In genomic region chr11:19868281-19868821, GRCh38 we compare ENCODE assay signal across 12 cellular contexts.
A peak's percentile ranks its signal among the peaks of the same experiment; 100 is the strongest.
DNase-seq lines count a peak whose midpoint lies in the region; ATAC-seq, FAIRE-seq and TF ChIP-seq lines count a peak whose summit lies in the region.
"Had no signal": no experiment of that assay in that cellular context is flagged by ENCODE, and none has a peak within 500 bp of the region (broad histone marks: within the 10 kb centered on the region; RNA-seq: fewer than 3 reads in every experiment).

No MANE protein-coding gene starts in this region.

- H3K36me3 Mint-ChIP-seq in activated T-cell treated with anti-CD3 and anti-CD28 coated beads, Interleukin-2, amount 50 U/mL, for 24 hours (ENCODE audit: low read depth): no peaks in the 10 kb centered on the region

- ATAC-seq in GM21360 (IDR thresholded peaks at IDR 0.05; ENCODE audit: unreplicated experiment) (no peak), HG02571 (IDR thresholded peaks at IDR 0.05; ENCODE audit: unreplicated experiment) (no peak)

- H3K4me1 Mint-ChIP-seq in activated T-cell treated with anti-CD3 and anti-CD28 coated beads, Interleukin-2, amount 50 U/mL, for 24 hours (ENCODE audit: low read depth): no peaks in the 10 kb centered on the region

- H3K4me3 Mint-ChIP-seq in activated T-cell treated with anti-CD3 and anti-CD28 coated beads, Interleukin-2, amount 50 U/mL, for 24 hours: no peak overlapping the region

- TF ChIP-seq POLR2A in NB4 (IDR thresholded peaks at IDR 0.05; ENCODE audit: extremely low read depth, insufficient read length): no peak

- TF ChIP-seq CTCF in AG09319 (IDR thresholded peaks at IDR 0.05; ENCODE audit: low read depth, low read length) (no peak), NB4 (IDR thresholded peaks at IDR 0.05; ENCODE audit: low read depth, low read length) (no peak), bronchial epithelial cell (IDR thresholded peaks at IDR 0.05; ENCODE audit: insufficient read depth, low read length, severe bottlenecking) (no peak)

- no peaks in the 10 kb centered on the region for H3K27me3 Mint-ChIP-seq in activated T-cell treated with anti-CD3 and anti-CD28 coated beads, Interleukin-2, amount 50 U/mL, for 24 hours

- H3K36me3 ChIP-seq in bronchial epithelial cell (ENCODE audit: control insufficient read depth, insufficient read depth, low read length): no peaks in the 10 kb centered on the region
- H3K36me3 ChIP-seq: esophagus squamous epithelium had no signal

- FAIRE-seq in bronchial epithelial cell (lab: Jason Lieb, UNC): no peak
- FAIRE-seq: pancreas had no signal

- DNase-seq in AG09319 (ENCODE audit: extremely low read depth, low read depth) (peak; percentile 49), NB4 (ENCODE audit: low read depth) (peak; percentile 2), bronchial epithelial cell (ENCODE audit: low read depth) (peak; percentile 74)
- DNase-seq in activated CD4-positive, alpha-beta T cell treated with anti-CD3 and anti-CD28 coated beads for 4 hours: no peak
- DNase-seq in activated T-cell treated with anti-CD3 and anti-CD28 coated beads, Interleukin-2, amount 50 U/mL, for 24 hours: no peak
- DNase-seq: activated T-cell treated with anti-CD3 and anti-CD28 coated beads for 4 hours, esophagus squamous epithelium, pancreas, RPMI8226 had no signal

- no peaks in the 10 kb centered on the region for H3K27me3 ChIP-seq in bronchial epithelial cell (ENCODE audit: control insufficient read depth, insufficient read depth, low read length)
- H3K27me3 ChIP-seq in layer of hippocampus (ENCODE audit: control insufficient read depth, insufficient read depth, low read length): no peaks in the 10 kb centered on the region
- H3K27me3 ChIP-seq: esophagus squamous epithelium, pancreas had no signal

- no peak overlapping the region for H3K27ac Mint-ChIP-seq in activated T-cell treated with anti-CD3 and anti-CD28 coated beads, Interleukin-2, amount 50 U/mL, for 24 hours

- H3K4me3 ChIP-seq in NB4 (ENCODE audit: low read depth, low read length) (no peak overlapping the region), bronchial epithelial cell (ENCODE audit: low read depth, low read length) (no peak overlapping the region)
- H3K4me3 ChIP-seq: esophagus squamous epithelium, pancreas had no signal

- H3K27ac ChIP-seq in layer of hippocampus (ENCODE audit: low read depth, low read length): peak overlapping the region; percentile 25
- H3K27ac ChIP-seq: pancreas had no signal

- no peaks in the 10 kb centered on the region for H3K9me3 Mint-ChIP-seq in activated T-cell treated with anti-CD3 and anti-CD28 coated beads, Interleukin-2, amount 50 U/mL, for 24 hours

Comparison
In these comparisons a context has a peak if more than half of its experiments do, and no peak if none do; other contexts are left out.
1. DNase-seq: peak in AG09319 (single experiment), NB4 (single experiment) and bronchial epithelial cell (single experiment); none in activated CD4-positive, alpha-beta T cell treated with anti-CD3 and anti-CD28 coated beads for 4 hours (0 of 2) and activated T-cell treated with anti-CD3 and anti-CD28 coated beads, Interleukin-2, amount 50 U/mL, for 24 hours (single experiment).